ENCODE assay signal across 2 cellular contexts in genomic region chr9:4164356-4164755, GRCh38.
TF ChIP-seq lines count a peak whose summit lies in the region.

No MANE protein-coding gene starts in this region.

TF ChIP-seq in A549, 52 proteins besides CTCF, POLR2A, EP300 and RAD21:
- no peak for TF ChIP-seq SMC3 (IDR thresholded peaks at IDR 0.05)
- no peak for TF ChIP-seq MAX (IDR thresholded peaks at IDR 0.05)
- TF ChIP-seq GATA3 (IDR thresholded peaks at IDR 0.05; ENCODE audit: borderline replicate concordance): no peak
- no peak for TF ChIP-seq HEYL (CRISPR knock-in tag; IDR thresholded peaks at IDR 0.05)
- TF ChIP-seq EHMT2 (IDR thresholded peaks at IDR 0.05; ENCODE audit: low read depth): no peak
- TF ChIP-seq CBX8 (IDR thresholded peaks at IDR 0.05): no peak
- no peak for TF ChIP-seq RCOR1 (IDR thresholded peaks at IDR 0.05; ENCODE audit: low read depth, low read length)
- TF ChIP-seq HES2 (IDR thresholded peaks at IDR 0.05): no peak
- TF ChIP-seq MAFK (IDR thresholded peaks at IDR 0.05; ENCODE audit: partially characterized antibody): no peak
- no peak for TF ChIP-seq ZC3H11A (IDR thresholded peaks at IDR 0.05)
- no peak for TF ChIP-seq MYC (IDR thresholded peaks at IDR 0.05; ENCODE audit: borderline replicate concordance, low read length)
- no peak for TF ChIP-seq RNF2 (IDR thresholded peaks at IDR 0.05; ENCODE audit: borderline replicate concordance, low read depth)

TF ChIP-seq in IMR-90, 13 proteins besides CTCF, POLR2A, EP300 and RAD21:
- TF ChIP-seq MXI1 (IDR thresholded peaks at IDR 0.05; ENCODE audit: borderline replicate concordance, low read depth, low read length) (no peak), USF2 (IDR thresholded peaks at IDR 0.05; ENCODE audit: low read depth, low read length) (no peak), CHD1 (IDR thresholded peaks at IDR 0.05; ENCODE audit: low read depth, low read length) (no peak), ELK1 (IDR thresholded peaks at IDR 0.05; ENCODE audit: borderline replicate concordance, low read depth, low read length) (no peak), FOS (IDR thresholded peaks at IDR 0.05; ENCODE audit: low read depth, low read length) (no peak), RCOR1 (IDR thresholded peaks at IDR 0.05; ENCODE audit: insufficient replicate concordance, low read length) (no peak), RFX5 (IDR thresholded peaks at IDR 0.05; ENCODE audit: low read depth, low read length) (no peak), NFE2L2 (IDR thresholded peaks at IDR 0.05; ENCODE audit: low read depth, low read length) (no peak), MAZ (IDR thresholded peaks at IDR 0.05; ENCODE audit: borderline replicate concordance, low read depth, low read length) (no peak), SMC3 (IDR thresholded peaks at IDR 0.05; ENCODE audit: low read depth, low read length) (no peak), BHLHE40 (IDR thresholded peaks at IDR 0.05; ENCODE audit: low read depth, low read length) (no peak), MAFK (IDR thresholded peaks at IDR 0.05; ENCODE audit: low read depth, low read length) (no peak), CEBPB (IDR thresholded peaks at IDR 0.05; ENCODE audit: low read depth, low read length) (no peak)
